Comparison of ENCODE assay signal across 9 cellular contexts in the genomic region with DNA sequence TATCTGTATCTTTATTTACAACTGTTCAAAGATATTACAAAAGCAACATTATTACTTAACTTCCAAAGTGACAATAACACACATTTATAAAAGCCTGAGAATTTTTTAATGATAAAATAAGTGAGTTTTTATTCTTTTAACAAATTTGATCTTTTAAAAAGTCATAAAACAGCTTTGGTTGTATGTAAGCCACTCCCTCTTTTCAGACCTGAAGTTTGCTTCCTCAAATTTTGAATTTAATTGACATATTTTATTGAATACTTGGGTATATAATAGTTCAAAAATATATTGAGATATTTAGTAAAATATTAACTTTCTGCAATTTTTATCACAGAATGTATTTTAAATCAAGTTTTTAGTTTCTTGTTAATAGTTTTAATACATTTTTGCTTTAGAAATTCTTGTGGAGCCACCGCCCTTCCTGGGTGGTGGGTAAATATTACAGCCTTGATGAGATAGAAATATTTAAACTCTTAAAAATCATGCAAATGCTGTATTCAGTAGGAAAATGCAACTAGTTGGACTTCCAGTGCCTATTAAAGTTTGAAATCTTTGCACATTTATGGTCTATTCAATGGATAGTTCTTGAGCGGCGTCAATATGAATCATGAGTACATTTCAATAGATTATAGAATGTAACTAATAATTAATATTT. TPM values are rescaled to one million over a fixed set of nuclear protein-coding genes. Genes with fewer than 3 reads are reported as not detected.
DNase-seq lines count a peak whose midpoint lies in the region; ATAC-seq lines count a peak whose summit lies in the region.
"Had no signal": no experiment of that assay in that cellular context is flagged by ENCODE, and none has a peak within 500 bp of the region (broad histone marks: within the 10 kb centered on the region; RNA-seq: fewer than 3 reads in every experiment).

No MANE protein-coding gene starts in this region.

- no peak for DNase-seq in activated naive CD4-positive, alpha-beta T cell treated with anti-CD3 and anti-CD28 coated beads for 36 hours
- DNase-seq in activated naive CD4-positive, alpha-beta T cell (lab: John Stamatoyannopoulos, UW) = no peak
- peak; percentile 78 for DNase-seq in OCI-M1 (lab: John Stamatoyannopoulos, UW)
- no peak for DNase-seq in effector memory CD4-positive, alpha-beta T cell
- DNase-seq in effector CD8-positive, alpha-beta T cell (lab: John Stamatoyannopoulos, UW) = no peak
- DNase-seq: activated CD4-positive, CD25-positive, alpha-beta regulatory T cell had no signal

- no peaks in the 10 kb centered on the region for H3K9me3 ChIP-seq in effector memory CD4-positive, alpha-beta T cell (ENCODE audit: control insufficient read depth, low read length)
- H3K9me3 ChIP-seq in subcutaneous abdominal adipose tissue (ENCODE audit: control insufficient read depth in 5 of 5, low read length in 5 of 5) = no peaks in the 10 kb centered on the region

- H3K4me1 ChIP-seq in effector memory CD4-positive, alpha-beta T cell (ENCODE audit: control insufficient read depth, insufficient read depth, low read length, poor library complexity, severe bottlenecking) = peaks cover 10% of the 10 kb centered on the region
- H3K4me1 ChIP-seq in subcutaneous abdominal adipose tissue (ENCODE audit: control insufficient read depth in 5 of 5, insufficient read depth in 5 of 5, low read length in 5 of 5) = peaks cover 0 to 2% (median 0%) of the 10 kb centered on the region in 5 donors

- ATAC-seq in HG03571 (IDR thresholded peaks at IDR 0.05; ENCODE audit: unreplicated experiment) (no peak), GM21576 (IDR thresholded peaks at IDR 0.05; ENCODE audit: unreplicated experiment) (no peak)

- H3K27me3 Mint-ChIP-seq in activated naive CD4-positive, alpha-beta T cell treated with anti-CD3 and anti-CD28 coated beads for 36 hours (ENCODE audit: low read depth) = no peaks in the 10 kb centered on the region

- H3K4me3 ChIP-seq in effector memory CD4-positive, alpha-beta T cell (ENCODE audit: insufficient read depth, low read depth, low read length, poor library complexity, severe bottlenecking) = peak overlapping the region; percentile 73
- peak overlapping the region; percentile 5 to 54 (median 35) for H3K4me3 ChIP-seq in subcutaneous abdominal adipose tissue (ENCODE audit: low read depth in 1 of 5, low read length in 5 of 5)

- peaks cover 3% of the 10 kb centered on the region for H3K36me3 ChIP-seq in effector memory CD4-positive, alpha-beta T cell (ENCODE audit: control insufficient read depth, insufficient read depth, low read length)
- no peaks in the 10 kb centered on the region for H3K36me3 ChIP-seq in subcutaneous abdominal adipose tissue (ENCODE audit: control insufficient read depth in 5 of 5, insufficient read depth in 5 of 5, low read length in 5 of 5)

- peak overlapping the region; percentile 100 for H3K27ac Mint-ChIP-seq in activated naive CD4-positive, alpha-beta T cell treated with anti-CD3 and anti-CD28 coated beads for 36 hours

- CTCF ChIA-PET in activated naive CD4-positive, alpha-beta T cell treated with anti-CD3 and anti-CD28 coated beads for 36 hours (lab: Charles Lee) = interaction anchor here (0.7 to 1.2 kb wide), 4 partner anchors 11 to 46 kb away, joined by 3 to 4 read pairs (median 3); no protein-coding TSS in a partner anchor

- intact Hi-C loops in activated naive CD4-positive, alpha-beta T cell treated with anti-CD3 and anti-CD28 coated beads for 36 hours (cut with micrococcal nuclease) = no loop called here

- no peaks in the 10 kb centered on the region for H3K9me3 Mint-ChIP-seq in activated naive CD4-positive, alpha-beta T cell treated with anti-CD3 and anti-CD28 coated beads for 36 hours

- H3K36me3 Mint-ChIP-seq in activated naive CD4-positive, alpha-beta T cell treated with anti-CD3 and anti-CD28 coated beads for 36 hours (ENCODE audit: low read depth) = peaks cover 55% of the 10 kb centered on the region

- H3K9ac ChIP-seq in subcutaneous abdominal adipose tissue (ENCODE audit: low read length in 5 of 5) = peak overlapping the region in 1 of 5 donors; percentile 30

- peak overlapping the region; percentile 83 for H3K27ac ChIP-seq in effector memory CD4-positive, alpha-beta T cell (ENCODE audit: insufficient read depth, low read length, poor library complexity, severe bottlenecking)
- H3K27ac ChIP-seq in subcutaneous abdominal adipose tissue (ENCODE audit: low read depth, low read length) = no peak overlapping the region

- peak overlapping the region; percentile 92 for H3K4me3 Mint-ChIP-seq in activated naive CD4-positive, alpha-beta T cell treated with anti-CD3 and anti-CD28 coated beads for 36 hours

- no peaks in the 10 kb centered on the region for H3K27me3 ChIP-seq in effector memory CD4-positive, alpha-beta T cell (replicated peaks; ENCODE audit: control insufficient read depth, insufficient read depth, low read length, poor library complexity, severe bottlenecking)
- no peaks in the 10 kb centered on the region for H3K27me3 ChIP-seq in subcutaneous abdominal adipose tissue (ENCODE audit: control insufficient read depth in 5 of 5, insufficient read depth in 4 of 5, low read length in 5 of 5)

- peaks cover 49% of the 10 kb centered on the region for H3K4me1 Mint-ChIP-seq in activated naive CD4-positive, alpha-beta T cell treated with anti-CD3 and anti-CD28 coated beads for 36 hours (ENCODE audit: low read depth)

RNA-seq across cellular contexts. Expression of a gene that starts 0.9 kb away (rescaled TPM):
- total RNA-seq in activated naive CD4-positive, alpha-beta T cell treated with anti-CD3 and anti-CD28 coated beads for 36 hours = 100 to 1,000 TPM; 689 to 714 TPM
